In genomic region chr12:47385587-47385986, GRCh38 we compare ENCODE assay signal across 18 cellular contexts.
DNase-seq lines count a peak whose midpoint lies in the region; ATAC-seq, FAIRE-seq and TF ChIP-seq lines count a peak whose summit lies in the region.
"Had no signal": no experiment of that assay in that cellular context is flagged by ENCODE, and none has a peak within 500 bp of the region (broad histone marks: within the 10 kb centered on the region; RNA-seq: fewer than 3 reads in every experiment).

No MANE protein-coding gene starts in this region.

- no peak for TF ChIP-seq POLR2A in GM12892 (IDR thresholded peaks at IDR 0.05; ENCODE audit: low read depth, low read length)

- peaks cover 26% of the 10 kb centered on the region for H3K9me3 Mint-ChIP-seq in activated T-cell treated with anti-CD3 and anti-CD28 coated beads, Interleukin-2, amount 50 U/mL, for 24 hours
- peaks cover 4% of the 10 kb centered on the region for H3K9me3 Mint-ChIP-seq in activated B cell treated with CpG ODN at 0.5 μM for 24 hours
- no peaks in the 10 kb centered on the region for H3K9me3 Mint-ChIP-seq in stimulated activated effector memory CD8-positive, alpha-beta T cell treated with anti-CD3 and anti-CD28 coated beads, Interleukin-12 subunit alpha, Interleukin-12 subunit beta, amount 100 ng/mL, for 72 hours

- no peak for TF ChIP-seq CTCF in activated B cell treated with CpG ODN at 0.5 μM for 24 hours (IDR thresholded peaks at IDR 0.05)

- H3K36me3 Mint-ChIP-seq in activated T-cell treated with anti-CD3 and anti-CD28 coated beads, Interleukin-2, amount 50 U/mL, for 24 hours (ENCODE audit: low read depth), result peaks cover 33% of the 10 kb centered on the region
- peaks cover 4% of the 10 kb centered on the region for H3K36me3 Mint-ChIP-seq in activated B cell treated with CpG ODN at 0.5 μM for 24 hours (ENCODE audit: low read depth)
- no peaks in the 10 kb centered on the region for H3K36me3 Mint-ChIP-seq in stimulated activated effector memory CD8-positive, alpha-beta T cell treated with anti-CD3 and anti-CD28 coated beads, Interleukin-12 subunit alpha, Interleukin-12 subunit beta, amount 100 ng/mL, for 72 hours

- POLR2A ChIA-PET in activated B cell treated with CpG ODN at 0.5 μM for 24 hours (lab: Charles Lee), result interaction anchor here (1.8 to 2.0 kb wide), 2 partner anchors 12 to 25 kb away, joined by 5 to 16 read pairs; no protein-coding TSS in a partner anchor

- intact Hi-C loops in activated B cell treated with CpG ODN at 0.5 μM for 24 hours (cut with micrococcal nuclease), result no loop called here

- CTCF ChIA-PET in activated B cell treated with CpG ODN at 0.5 μM for 24 hours (lab: Charles Lee), result interaction anchor here (2.6 kb wide), 1 partner anchor 78 kb away, joined by 6 read pairs; no protein-coding TSS in a partner anchor

- DNase-seq in activated T-cell treated with anti-CD3 and anti-CD28 coated beads, Interleukin-2, amount 50 U/mL, for 24 hours, result no peak
- no peak for DNase-seq in activated T-cell treated with anti-CD3 and anti-CD28 coated beads, Interleukin-2, amount 50 U/mL, for 1 hour
- DNase-seq in GM12892 (ENCODE audit: insufficient read length), result no peak
- no peak for DNase-seq in activated B cell treated with CpG ODN at 0.5 μM for 24 hours
- DNase-seq in stimulated activated effector memory CD8-positive, alpha-beta T cell treated with anti-CD3 and anti-CD28 coated beads, Interleukin-12 subunit alpha, Interleukin-12 subunit beta, amount 100 ng/mL, for 72 hours (ENCODE audit: low spot score in 2 of 2), result no peak
- no peak for DNase-seq in NCI-H526 (lab: John Stamatoyannopoulos, UW)
- DNase-seq: COR-L47, DMS153, KBM-7, MV-4-11, NCI-H1417, NCI-H187 treated with DMSO at 0.1 percent for 48 hours, NCI-H446 treated with DMSO at 0.1 percent for 48 hours, NCI-H774, PC-9 had no signal

- H3K27ac Mint-ChIP-seq in activated T-cell treated with anti-CD3 and anti-CD28 coated beads, Interleukin-2, amount 50 U/mL, for 24 hours, result peak overlapping the region; percentile 76
- peak overlapping the region; percentile 35 for H3K27ac Mint-ChIP-seq in activated B cell treated with CpG ODN at 0.5 μM for 24 hours
- H3K27ac Mint-ChIP-seq in stimulated activated effector memory CD8-positive, alpha-beta T cell treated with anti-CD3 and anti-CD28 coated beads, Interleukin-12 subunit alpha, Interleukin-12 subunit beta, amount 100 ng/mL, for 72 hours, result peak overlapping the region; percentile 58

- FAIRE-seq in GM12892 (lab: Jason Lieb, UNC), result peak; percentile 48
- FAIRE-seq: H54 had no signal

- H3K27me3 Mint-ChIP-seq in activated T-cell treated with anti-CD3 and anti-CD28 coated beads, Interleukin-2, amount 50 U/mL, for 24 hours, result no peaks in the 10 kb centered on the region
- H3K27me3 Mint-ChIP-seq in activated B cell treated with CpG ODN at 0.5 μM for 24 hours, result no peaks in the 10 kb centered on the region

- peaks cover 79% of the 10 kb centered on the region for H3K4me1 Mint-ChIP-seq in activated T-cell treated with anti-CD3 and anti-CD28 coated beads, Interleukin-2, amount 50 U/mL, for 24 hours (ENCODE audit: low read depth)
- peaks cover 66% of the 10 kb centered on the region for H3K4me1 Mint-ChIP-seq in activated B cell treated with CpG ODN at 0.5 μM for 24 hours
- H3K4me1 Mint-ChIP-seq in stimulated activated effector memory CD8-positive, alpha-beta T cell treated with anti-CD3 and anti-CD28 coated beads, Interleukin-12 subunit alpha, Interleukin-12 subunit beta, amount 100 ng/mL, for 72 hours, result peaks cover 64% of the 10 kb centered on the region

- no peak overlapping the region for H3K4me3 Mint-ChIP-seq in activated T-cell treated with anti-CD3 and anti-CD28 coated beads, Interleukin-2, amount 50 U/mL, for 24 hours
- no peak overlapping the region for H3K4me3 Mint-ChIP-seq in activated B cell treated with CpG ODN at 0.5 μM for 24 hours
- H3K4me3 Mint-ChIP-seq in stimulated activated effector memory CD8-positive, alpha-beta T cell treated with anti-CD3 and anti-CD28 coated beads, Interleukin-12 subunit alpha, Interleukin-12 subunit beta, amount 100 ng/mL, for 72 hours, result no peak overlapping the region

- ATAC-seq in activated B cell treated with CpG ODN at 0.5 μM for 24 hours (ENCODE audit: low read depth), result no peak
- ATAC-seq in stimulated activated effector memory CD8-positive, alpha-beta T cell treated with anti-CD3 and anti-CD28 coated beads, Interleukin-12 subunit alpha, Interleukin-12 subunit beta, amount 100 ng/mL, for 72 hours, result no peak
- ATAC-seq in HG03139 (IDR thresholded peaks at IDR 0.05; ENCODE audit: unreplicated experiment), result no peak
- ATAC-seq in HG02759 (IDR thresholded peaks at IDR 0.05; ENCODE audit: unreplicated experiment), result no peak
